22 cellular contexts compared by ENCODE assay signal in genomic region chr7:54615-55014, GRCh38.
"Had no signal": no experiment of that assay in that cellular context is flagged by ENCODE, and none has a peak within 500 bp of the region (broad histone marks: within the 10 kb centered on the region; RNA-seq: fewer than 3 reads in every experiment).

No MANE protein-coding gene starts in this region.

- H3K4me3 ChIP-seq: cardiac muscle cell, colonic mucosa, left lung, mucosa of descending colon, pancreas, prostate gland, right lobe of liver, thoracic aorta, transverse colon, uterus had no signal

- ATAC-seq: mucosa of descending colon; naive thymus-derived CD8-positive, alpha-beta T cell; pancreas; right lobe of liver; stimulated activated naive B cell treated with anti-CD40 and anti-IgM and Interleukin-4, amounts not matched to agents 10 μg/mL and 1 μg/mL and 100 μg/mL, for 72 hours; stimulated activated naive CD8-positive, alpha-beta T cell treated with anti-CD3 and anti-CD28 coated beads, Interleukin-15, amount 100 ng/mL, for 72 hours had no signal

- H3K36me3 Mint-ChIP-seq: naive thymus-derived CD8-positive, alpha-beta T cell; stimulated activated naive B cell treated with anti-CD40 and anti-IgM and Interleukin-4, amounts not matched to agents 10 μg/mL and 1 μg/mL and 100 μg/mL, for 72 hours had no signal

- DNase-seq: cerebellar nuclear complex; colonic mucosa; dermis blood vessel endothelial cell; foreskin melanocyte; hippocampal formation; left lung; mammary epithelial cell; mucosa of descending colon; naive thymus-derived CD8-positive, alpha-beta T cell; stimulated activated CD4-positive, alpha-beta T cell treated with anti-CD3 and anti-CD28 coated beads, Interleukin-2, amount 100 ng/mL, for 24 hours; stimulated activated CD4-positive, alpha-beta T cell treated with anti-CD3 and anti-CD28 coated beads, Interleukin-4, amount 100 ng/mL, for 4 hours; stimulated activated naive B cell treated with anti-CD40 and anti-IgM and Interleukin-4, amounts not matched to agents 10 μg/mL and 1 μg/mL and 100 μg/mL, for 72 hours; stimulated activated naive CD8-positive, alpha-beta T cell treated with anti-CD3 and anti-CD28 coated beads, Interleukin-15, amount 100 ng/mL, for 72 hours; substantia nigra; transverse colon; uterus had no signal

- H3K4me3 Mint-ChIP-seq: naive thymus-derived CD8-positive, alpha-beta T cell; stimulated activated naive B cell treated with anti-CD40 and anti-IgM and Interleukin-4, amounts not matched to agents 10 μg/mL and 1 μg/mL and 100 μg/mL, for 72 hours; stimulated activated naive CD8-positive, alpha-beta T cell treated with anti-CD3 and anti-CD28 coated beads, Interleukin-15, amount 100 ng/mL, for 72 hours had no signal

- H3K27ac Mint-ChIP-seq: naive thymus-derived CD8-positive, alpha-beta T cell; stimulated activated naive B cell treated with anti-CD40 and anti-IgM and Interleukin-4, amounts not matched to agents 10 μg/mL and 1 μg/mL and 100 μg/mL, for 72 hours; stimulated activated naive CD8-positive, alpha-beta T cell treated with anti-CD3 and anti-CD28 coated beads, Interleukin-15, amount 100 ng/mL, for 72 hours had no signal

- H3K4me1 Mint-ChIP-seq: naive thymus-derived CD8-positive, alpha-beta T cell; stimulated activated naive B cell treated with anti-CD40 and anti-IgM and Interleukin-4, amounts not matched to agents 10 μg/mL and 1 μg/mL and 100 μg/mL, for 72 hours; stimulated activated naive CD8-positive, alpha-beta T cell treated with anti-CD3 and anti-CD28 coated beads, Interleukin-15, amount 100 ng/mL, for 72 hours had no signal

- H3K27ac ChIP-seq: cardiac muscle cell, colonic mucosa, left lung, pancreas, prostate gland, right lobe of liver, thoracic aorta, transverse colon, uterus had no signal

- H3K9me3 ChIP-seq: colonic mucosa, mucosa of descending colon, pancreas, prostate gland, right lobe of liver, thoracic aorta, transverse colon, uterus had no signal

- H3K9me3 Mint-ChIP-seq: naive thymus-derived CD8-positive, alpha-beta T cell; stimulated activated naive B cell treated with anti-CD40 and anti-IgM and Interleukin-4, amounts not matched to agents 10 μg/mL and 1 μg/mL and 100 μg/mL, for 72 hours; stimulated activated naive CD8-positive, alpha-beta T cell treated with anti-CD3 and anti-CD28 coated beads, Interleukin-15, amount 100 ng/mL, for 72 hours had no signal

- H3K36me3 ChIP-seq: cardiac muscle cell, colonic mucosa, left lung, pancreas, prostate gland, right lobe of liver, thoracic aorta, transverse colon, uterus had no signal

- FAIRE-seq: islet of Langerhans, pancreas had no signal

- H3K4me1 ChIP-seq: colonic mucosa, pancreas, prostate gland, right lobe of liver, transverse colon, uterus had no signal

- H3K27me3 ChIP-seq: colonic mucosa, pancreas, right lobe of liver, transverse colon, uterus had no signal

- H3K27me3 Mint-ChIP-seq: stimulated activated naive CD8-positive, alpha-beta T cell treated with anti-CD3 and anti-CD28 coated beads, Interleukin-15, amount 100 ng/mL, for 72 hours had no signal
